22 cellular contexts compared by ENCODE assay signal in the genomic region with DNA sequence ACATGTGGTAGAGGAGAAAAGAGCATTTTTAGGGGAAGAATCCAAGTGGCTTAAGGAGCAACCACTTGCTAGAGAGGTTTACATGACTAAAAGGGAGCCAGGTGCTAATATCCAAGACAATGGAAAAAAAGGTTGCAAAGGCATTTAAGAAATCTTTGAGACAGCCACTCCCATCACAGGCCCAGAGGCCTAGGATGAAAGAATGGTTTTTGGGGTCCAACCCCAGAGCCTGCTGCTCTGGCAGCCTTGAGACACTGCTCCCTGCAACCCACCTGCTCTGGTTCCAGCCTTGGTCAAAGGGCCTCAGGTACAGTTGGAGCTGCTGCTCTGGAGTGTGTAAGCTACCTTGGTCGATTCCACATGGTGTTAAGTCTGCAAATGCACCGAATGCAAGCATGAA.
DNase-seq lines count a peak whose midpoint lies in the region; ATAC-seq, FAIRE-seq and TF ChIP-seq lines count a peak whose summit lies in the region.
"Had no signal": no experiment of that assay in that cellular context is flagged by ENCODE, and none has a peak within 500 bp of the region (broad histone marks: within the 10 kb centered on the region; RNA-seq: fewer than 3 reads in every experiment).

No MANE protein-coding gene starts in this region.

- intact Hi-C loops in K562 (cut with micrococcal nuclease) (no loop called here), aorta (cut with DNase I) (no loop called here)
- intact Hi-C loops in activated T-helper 1 cell treated with anti-CD3 and anti-CD28 coated beads, Interleukin-12 subunit alpha, Interleukin-12 subunit beta, Interleukin-2, Interleukin-4 antibody, amounts not matched to agents 30 ng/mL and 10 ng/mL and 1 ng/mL, durations not matched to agents 14 hours and 24 hours and 36 hours (cut with micrococcal nuclease): no loop called here

- no peaks in the 10 kb centered on the region for H3K4me1 Mint-ChIP-seq in GM23338
- H3K4me1 Mint-ChIP-seq in activated T-helper 1 cell treated with anti-CD3 and anti-CD28 coated beads, Interleukin-12 subunit alpha, Interleukin-12 subunit beta, Interleukin-2, Interleukin-4 antibody, amounts not matched to agents 30 ng/mL and 10 ng/mL and 1 ng/mL, durations not matched to agents 14 hours and 24 hours and 36 hours (ENCODE audit: low read depth): no peaks in the 10 kb centered on the region
- H3K4me1 Mint-ChIP-seq: CD4-positive, alpha-beta memory T cell; CD4-positive, CD25-positive, alpha-beta regulatory T cell; CD8-positive, alpha-beta memory T cell had no signal

- H2AFZ ChIP-seq in GM23338 (no peak overlapping the region), K562 (ENCODE audit: low read depth, low read length) (no peak overlapping the region)

- no peak for TF ChIP-seq EP300 in K562 (IDR thresholded peaks at IDR 0.05; ENCODE audit: low read length)

- TF ChIP-seq RAD21 in K562 (CRISPR knock-in tag; conservative IDR thresholded peaks at IDR 0.05 in 1 of 2, IDR thresholded peaks at IDR 0.05 in 1 of 2): no peak

- no TSS peak for BruUV-seq in K562 (replicated peaks; lab: Mats Ljungman, UMichigan)

- 0 out of 2 replicates have a peak, but pooled peaks cover 3% of the 10 kb centered on the region for H3K9me2 ChIP-seq in GM23338 (ENCODE audit: insufficient read depth)

- no peak overlapping the region for H3K4me3 Mint-ChIP-seq in GM23338
- H3K4me3 Mint-ChIP-seq in activated T-helper 1 cell treated with anti-CD3 and anti-CD28 coated beads, Interleukin-12 subunit alpha, Interleukin-12 subunit beta, Interleukin-2, Interleukin-4 antibody, amounts not matched to agents 30 ng/mL and 10 ng/mL and 1 ng/mL, durations not matched to agents 14 hours and 24 hours and 36 hours: no peak overlapping the region
- H3K4me3 Mint-ChIP-seq: B cell; CD14-positive monocyte; CD4-positive, alpha-beta memory T cell; CD4-positive, CD25-positive, alpha-beta regulatory T cell; CD8-positive, alpha-beta memory T cell had no signal

- H3K4me3 ChIP-seq in GM23338 (no peak overlapping the region), K562 (no peak overlapping the region), aorta (ENCODE audit: low read length in 2 of 2) (no peak overlapping the region)
- H3K4me3 ChIP-seq: A549, BLaER1 had no signal

- H3K4me2 ChIP-seq in GM23338 (no peak overlapping the region), K562 (ENCODE audit: insufficient read depth, low read length) (no peak overlapping the region)
- H3K4me2 ChIP-seq: A549, BLaER1 had no signal

- no peak for FAIRE-seq in K562 (lab: Jason Lieb, UNC)
- FAIRE-seq: A549, D721Med, G401.6, GM12891, GM19239 had no signal

- H3F3A ChIP-seq in GM23338 (replicated peaks; ENCODE audit: low read depth): no peaks in the 10 kb centered on the region

- in situ Hi-C loops in K562 (cut with MboI): loop anchor here (25.0 kb wide), 1 partner anchor 128 kb away; the partner anchor contains the start of gene GYPE

- TF ChIP-seq CTCF in GM23338 (conservative IDR thresholded peaks at IDR 0.05; ENCODE audit: low read depth in 2 of 2): no peak
- no peak for TF ChIP-seq CTCF in K562 (IDR thresholded peaks at IDR 0.05 in 2 of 3, conservative IDR thresholded peaks at IDR 0.05 in 1 of 3; ENCODE audit: insufficient read depth in 2 of 3, low read depth in 1 of 3, low read length in 3 of 3)

- no peak overlapping the region for H3K27ac Mint-ChIP-seq in GM23338
- no peak overlapping the region for H3K27ac Mint-ChIP-seq in activated T-helper 1 cell treated with anti-CD3 and anti-CD28 coated beads, Interleukin-12 subunit alpha, Interleukin-12 subunit beta, Interleukin-2, Interleukin-4 antibody, amounts not matched to agents 30 ng/mL and 10 ng/mL and 1 ng/mL, durations not matched to agents 14 hours and 24 hours and 36 hours
- H3K27ac Mint-ChIP-seq: B cell; CD14-positive monocyte; CD4-positive, alpha-beta memory T cell; CD4-positive, CD25-positive, alpha-beta regulatory T cell; CD8-positive, alpha-beta memory T cell had no signal

- peak; percentile 10 for DNase-seq in GM23338 (ENCODE audit: low spot score)
- no peak for DNase-seq in K562 (ENCODE audit: extremely low read depth in 1 of 4, low spot score in 3 of 4)
- no peak for DNase-seq in aorta
- DNase-seq in activated CD4-positive, alpha-beta T cell treated with anti-CD3 and anti-CD28 coated beads, Interleukin-2, amount 50 U/mL, for 4 hours: no peak
- no peak for DNase-seq in activated T-helper 1 cell treated with anti-CD3 and anti-CD28 coated beads, Interleukin-12 subunit alpha, Interleukin-12 subunit beta, Interleukin-2, Interleukin-4 antibody, amounts not matched to agents 30 ng/mL and 10 ng/mL and 1 ng/mL, durations not matched to agents 14 hours and 24 hours and 36 hours (ENCODE audit: low spot score)
- DNase-seq: AML-193; C1 segment of cervical spinal cord; CD4-positive, alpha-beta memory T cell; CD4-positive, CD25-positive, alpha-beta regulatory T cell; CD8-positive, alpha-beta memory T cell; COR-L47; DMS79 treated with DMSO at 0.1 percent for 48 hours; GF-D8 had no signal

- WGBS in K562 (ENCODE audit: insufficient coverage, low coverage, missing lambda C conversion rate): 15% methylated on average over 2 of the region's 2 CpGs
- 78 to 89% methylated on average over 2 of the region's 2 CpGs for WGBS in aorta, 2 donors

- H3K9me3 ChIP-seq in K562 (replicated peaks; ENCODE audit: control insufficient read depth, insufficient read depth, low read depth, low read length) (peaks cover 3% of the 10 kb centered on the region), aorta (ENCODE audit: control insufficient read depth, low read length) (peaks cover 1% of the 10 kb centered on the region)
- H3K9me3 ChIP-seq: A549 had no signal

- H3K27me3 ChIP-seq in GM23338 (ENCODE audit: insufficient read depth) (no peaks in the 10 kb centered on the region), K562 (ENCODE audit: control insufficient read depth in 2 of 2, insufficient read depth in 2 of 2, low read length in 2 of 2) (no peaks in the 10 kb centered on the region), aorta (ENCODE audit: control insufficient read depth in 1 of 2, insufficient read depth in 2 of 2, low read length in 1 of 2) (no peaks in the 10 kb centered on the region)
- H3K27me3 ChIP-seq: BLaER1 had no signal

- H3K9me3 Mint-ChIP-seq in GM23338: peaks cover 21% of the 10 kb centered on the region
- peaks cover 5% of the 10 kb centered on the region for H3K9me3 Mint-ChIP-seq in activated T-helper 1 cell treated with anti-CD3 and anti-CD28 coated beads, Interleukin-12 subunit alpha, Interleukin-12 subunit beta, Interleukin-2, Interleukin-4 antibody, amounts not matched to agents 30 ng/mL and 10 ng/mL and 1 ng/mL, durations not matched to agents 14 hours and 24 hours and 36 hours

- no peak for TF ChIP-seq POLR2A in K562 (conservative IDR thresholded peaks at IDR 0.05)

- H3K36me3 ChIP-seq in GM23338 (ENCODE audit: insufficient read depth) (peaks cover 4% of the 10 kb centered on the region; the same call in 1 of the 2 replicates), K562 (ENCODE audit: control insufficient read depth, insufficient read depth, low read length) (no peaks in the 10 kb centered on the region), aorta (ENCODE audit: control insufficient read depth in 1 of 2, insufficient read depth in 2 of 2, low read length in 1 of 2) (no peaks in the 10 kb centered on the region)
- H3K36me3 ChIP-seq: BLaER1 had no signal

- H4K20me1 ChIP-seq in GM23338 (replicated peaks; ENCODE audit: insufficient read depth) (no peaks in the 10 kb centered on the region), K562 (replicated peaks; ENCODE audit: control insufficient read depth, insufficient read depth, low read length) (no peaks in the 10 kb centered on the region)
- H4K20me1 ChIP-seq: BLaER1 had no signal

- H3K9ac ChIP-seq in K562 (ENCODE audit: insufficient read depth in 1 of 2, low read depth in 2 of 2, low read length in 2 of 2): no peak overlapping the region
- H3K9ac ChIP-seq: BLaER1 had no signal

- H3K27ac ChIP-seq in GM23338 (ENCODE audit: low read depth) (no peak overlapping the region), K562 (ENCODE audit: extremely low read depth, low read depth, low read length) (no peak overlapping the region), aorta (ENCODE audit: low read depth in 1 of 2, low read length in 2 of 2) (no peak overlapping the region)
- H3K27ac ChIP-seq: 22Rv1, A549, BLaER1 had no signal

- H3K27me3 Mint-ChIP-seq in GM23338 (ENCODE audit: insufficient read depth, low read depth, poor library complexity): no peaks in the 10 kb centered on the region
- no peaks in the 10 kb centered on the region for H3K27me3 Mint-ChIP-seq in activated T-helper 1 cell treated with anti-CD3 and anti-CD28 coated beads, Interleukin-12 subunit alpha, Interleukin-12 subunit beta, Interleukin-2, Interleukin-4 antibody, amounts not matched to agents 30 ng/mL and 10 ng/mL and 1 ng/mL, durations not matched to agents 14 hours and 24 hours and 36 hours (ENCODE audit: insufficient read depth)
- H3K27me3 Mint-ChIP-seq: B cell; CD4-positive, CD25-positive, alpha-beta regulatory T cell had no signal

- H3K4me1 ChIP-seq in GM23338 (ENCODE audit: insufficient read depth) (no peaks in the 10 kb centered on the region), K562 (replicated peaks in 1 of 2; ENCODE audit: control insufficient read depth in 2 of 2, insufficient read depth in 2 of 2, low read length in 2 of 2) (no peaks in the 10 kb centered on the region), aorta (ENCODE audit: control insufficient read depth in 1 of 2, insufficient read depth in 2 of 2, low read length in 2 of 2) (no peaks in the 10 kb centered on the region)
- H3K4me1 ChIP-seq: A549 had no signal

- no peak for ATAC-seq in GM23338
- ATAC-seq in K562: no peak
- peak; percentile 63 for ATAC-seq in aorta (ENCODE audit: low FRiP score)
- ATAC-seq: A549 had no signal

- no peaks in the 10 kb centered on the region for H3K79me2 ChIP-seq in GM23338 (replicated peaks; ENCODE audit: insufficient read depth)
- no peaks in the 10 kb centered on the region for H3K79me2 ChIP-seq in K562 (ENCODE audit: control insufficient read depth, insufficient read depth, low read length)

- H3K9me1 ChIP-seq in K562 (ENCODE audit: control insufficient read depth, insufficient read depth, low read length): no peaks in the 10 kb centered on the region

- POLR2A ChIA-PET in K562 (lab: Yijun Ruan, JAX): no interaction called here

- CTCF ChIA-PET in K562 (lab: Yijun Ruan, JAX; ENCODE audit: low intra/inter-chr PET ratio): no interaction called here

- H3K36me3 Mint-ChIP-seq in GM23338 (ENCODE audit: low read depth): peaks cover 13% of the 10 kb centered on the region
- no peaks in the 10 kb centered on the region for H3K36me3 Mint-ChIP-seq in activated T-helper 1 cell treated with anti-CD3 and anti-CD28 coated beads, Interleukin-12 subunit alpha, Interleukin-12 subunit beta, Interleukin-2, Interleukin-4 antibody, amounts not matched to agents 30 ng/mL and 10 ng/mL and 1 ng/mL, durations not matched to agents 14 hours and 24 hours and 36 hours (ENCODE audit: low read depth)
- H3K36me3 Mint-ChIP-seq: CD14-positive monocyte; CD4-positive, alpha-beta memory T cell; CD8-positive, alpha-beta memory T cell had no signal

TF ChIP-seq in GM23338, 12 proteins besides CTCF, POLR2A, EP300 and RAD21 (continues in another document):
- TF ChIP-seq STAT1 (IDR thresholded peaks at IDR 0.05; ENCODE audit: unreplicated experiment) (no peak), POLR2AphosphoS5 (IDR thresholded peaks at IDR 0.05; ENCODE audit: low read depth) (no peak)

TF ChIP-seq in K562, 482 proteins besides CTCF, POLR2A, EP300 and RAD21 (continues in another document):
- TF ChIP-seq ZFP36 (IDR thresholded peaks at IDR 0.05; ENCODE audit: low read depth, low read length, partially characterized antibody): peak; percentile 77
